17 cellular contexts compared by ENCODE assay signal in genomic region chr3:53707222-53707621, GRCh38.
DNase-seq lines count a peak whose midpoint lies in the region; ATAC-seq, FAIRE-seq and TF ChIP-seq lines count a peak whose summit lies in the region.
"Had no signal": no experiment of that assay in that cellular context is flagged by ENCODE, and none has a peak within 500 bp of the region (broad histone marks: within the 10 kb centered on the region; RNA-seq: fewer than 3 reads in every experiment).

No MANE protein-coding gene starts in this region.

- H3K36me3 ChIP-seq in right lobe of liver = no peaks in the 10 kb centered on the region
- H3K36me3 ChIP-seq in HepG2 (replicated peaks in 1 of 2; ENCODE audit: control insufficient read depth in 1 of 2, insufficient read depth in 2 of 2, low read length in 2 of 2) = no peaks in the 10 kb centered on the region
- H3K36me3 ChIP-seq in lower lobe of right lung = peaks cover 10% of the 10 kb centered on the region

- H3K27me3 ChIP-seq in right lobe of liver (no peaks in the 10 kb centered on the region), HepG2 (ENCODE audit: control insufficient read depth in 1 of 2, insufficient read depth in 2 of 2, low read length in 2 of 2) (no peaks in the 10 kb centered on the region; a peak in 1 of 5 replicates), lower lobe of right lung (ENCODE audit: low read depth) (no peaks in the 10 kb centered on the region)

- H4K20me1 ChIP-seq in HepG2 (ENCODE audit: insufficient read depth, low read length) = no peaks in the 10 kb centered on the region

- ATAC-seq in right lobe of liver (no peak), HepG2 (no peak), left cardiac atrium (peak; percentile 47 to 48), lower lobe of right lung (no peak), HG03097 (IDR thresholded peaks at IDR 0.05; ENCODE audit: low FRiP score, unreplicated experiment) (no peak)
- ATAC-seq: HCT116 had no signal

- intact Hi-C loops in right lobe of liver (cut with DNase I) = loop anchor here in 1 of 2 donors (10.0 kb wide), 1 partner anchor 402 kb away; no protein-coding TSS in a partner anchor
- intact Hi-C loops in HepG2 (cut with micrococcal nuclease; ENCODE audit: unreplicated experiment) = no loop called here
- intact Hi-C loops in left cardiac atrium (cut with DNase I) = no loop called here
- intact Hi-C loops in lower lobe of right lung (cut with DNase I) = no loop called here

- in situ Hi-C loops in HepG2 (cut with HindIII; ENCODE audit: extremely low pct_ligation_motif_present, low pct_unique_long_range_greater_than_20kb) = no loop called here

- TF ChIP-seq POLR2A in right lobe of liver (IDR thresholded peaks at IDR 0.05) (no peak), HepG2 (IDR thresholded peaks at IDR 0.05; ENCODE audit: insufficient read depth in 1 of 2, low read depth in 2 of 2, low read length in 2 of 2) (no peak)

- DNase-seq in right lobe of liver = no peak
- DNase-seq in HepG2 (ENCODE audit: low spot score) = no peak
- DNase-seq in left cardiac atrium = no peak
- no peak for DNase-seq in lower lobe of right lung
- no peak for DNase-seq in kidney glomerular epithelial cell (lab: John Stamatoyannopoulos, UW)
- no peak for DNase-seq in NCI-H526 (lab: John Stamatoyannopoulos, UW)
- DNase-seq in DMS153 (lab: John Stamatoyannopoulos, UW) = no peak
- DNase-seq: EL, GF-D8, NCI-H1105 treated with DMSO at 0.1 percent for 48 hours, NCI-H226 had no signal

- TF ChIP-seq RAD21 in HepG2 (CRISPR knock-in tag; IDR thresholded peaks at IDR 0.05) = no peak

- no peaks in the 10 kb centered on the region for H3K79me2 ChIP-seq in HepG2 (ENCODE audit: insufficient read depth, low read length)

- H3K9me3 ChIP-seq in right lobe of liver = no peaks in the 10 kb centered on the region
- H3K9me3 ChIP-seq in HepG2 (ENCODE audit: low read length) = no peaks in the 10 kb centered on the region
- no peaks in the 10 kb centered on the region for H3K9me3 ChIP-seq in lower lobe of right lung

- TF ChIP-seq CTCF in right lobe of liver (IDR thresholded peaks at IDR 0.05) (no peak), HepG2 (CRISPR knock-in tag; IDR thresholded peaks at IDR 0.05) (no peak), lower lobe of right lung (IDR thresholded peaks at IDR 0.05) (no peak)

- TF ChIP-seq EP300 in HepG2 (IDR thresholded peaks at IDR 0.05; ENCODE audit: low read depth in 2 of 2, low read length in 2 of 2) = no peak
- no peak for TF ChIP-seq EP300 in HepG2 (CRISPR knock-in tag; IDR thresholded peaks at IDR 0.05; ENCODE audit: borderline replicate concordance)

- H3K4me1 ChIP-seq in right lobe of liver (peaks cover 0 to 20% (median 4%) of the 10 kb centered on the region in 4 donors), HepG2 (ENCODE audit: insufficient read depth, low read length) (peaks cover 8% of the 10 kb centered on the region), lower lobe of right lung (peaks cover 50% of the 10 kb centered on the region)

- H3K4me2 ChIP-seq in HepG2 (ENCODE audit: low read depth, low read length) = no peak overlapping the region

- CTCF ChIA-PET in HepG2 (lab: Yijun Ruan, JAX; ENCODE audit: low intra/inter-chr PET ratio, low total read pairs) = no interaction called here

- H3K9ac ChIP-seq in HepG2 (ENCODE audit: insufficient read depth, low read depth, low read length) = no peak overlapping the region

- no TSS peak for BruUV-seq in HepG2 (replicated peaks; lab: Mats Ljungman, UMichigan)

- H3K4me3 ChIP-seq in right lobe of liver (no peak overlapping the region), HepG2 (replicated peaks in 1 of 3; ENCODE audit: insufficient read depth in 1 of 3, low read depth in 2 of 3, low read length in 3 of 3) (no peak overlapping the region), lower lobe of right lung (no peak overlapping the region)

- peak overlapping the region in 2 of 3 donors; percentile 55 to 79 for H3K27ac ChIP-seq in right lobe of liver
- H3K27ac ChIP-seq in HepG2 (ENCODE audit: extremely low read length, insufficient read depth, low read length) = no peak overlapping the region
- H3K27ac ChIP-seq in lower lobe of right lung = peak overlapping the region; percentile 44
- H3K27ac ChIP-seq: C4-2B had no signal

- no peak for FAIRE-seq in HepG2 (lab: Jason Lieb, UNC)
- FAIRE-seq: D721Med, GM19239, H1 had no signal

- no peak overlapping the region for H2AFZ ChIP-seq in HepG2 (ENCODE audit: low read length)

- POLR2A ChIA-PET in HepG2 (lab: Yijun Ruan, JAX) = no interaction called here

TF ChIP-seq in HepG2, 621 proteins besides CTCF, POLR2A, EP300 and RAD21:
- TF ChIP-seq ZNF569 (CRISPR knock-in tag; IDR thresholded peaks at IDR 0.05; ENCODE audit: borderline replicate concordance) (no peak), SMAD9 (CRISPR knock-in tag; IDR thresholded peaks at IDR 0.05) (no peak), SYNCRIP (IDR thresholded peaks at IDR 0.05; ENCODE audit: insufficient read depth, low read depth, low read length) (no peak), JDP2 (CRISPR knock-in tag; IDR thresholded peaks at IDR 0.05; ENCODE audit: borderline replicate concordance) (no peak), RELA (CRISPR knock-in tag; IDR thresholded peaks at IDR 0.05) (no peak), GABPA (IDR thresholded peaks at IDR 0.05; ENCODE audit: low read depth, low read length) (no peak), GABPA (CRISPR knock-in tag; IDR thresholded peaks at IDR 0.05; ENCODE audit: low read depth) (no peak), FOXM1 (CRISPR knock-in tag; IDR thresholded peaks at IDR 0.05) (no peak), ZBTB7B (CRISPR knock-in tag; IDR thresholded peaks at IDR 0.05) (no peak), HHEX (CRISPR knock-in tag; IDR thresholded peaks at IDR 0.05) (no peak), ZNF564 (CRISPR knock-in tag; IDR thresholded peaks at IDR 0.05) (no peak)
- TF ChIP-seq, protein P1, sequence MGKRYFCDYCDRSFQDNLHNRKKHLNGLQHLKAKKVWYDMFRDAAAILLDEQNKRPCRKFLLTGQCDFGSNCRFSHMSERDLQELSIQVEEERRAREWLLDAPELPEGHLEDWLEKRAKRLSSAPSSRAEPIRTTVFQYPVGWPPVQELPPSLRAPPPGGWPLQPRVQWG (CRISPR knock-in tag; IDR thresholded peaks at IDR 0.05; ENCODE audit: borderline replicate concordance, low read depth) = no peak
TF ChIP-seq in HepG2: peak in this region for 0.

Comparison
In these comparisons a context has a peak if more than half of its experiments do, and no peak if none do; other contexts are left out.
1. ATAC-seq: peak in left cardiac atrium (2 of 2); none in right lobe of liver (0 of 4), HepG2 (single experiment), lower lobe of right lung (0 of 2) and HG03097 (single experiment).